In genomic region chr20:6496874-6497273, GRCh38 we compare ENCODE assay signal across 15 cellular contexts.
A peak's percentile ranks its signal among the peaks of the same experiment; 100 is the strongest.
DNase-seq lines count a peak whose midpoint lies in the region; ATAC-seq and TF ChIP-seq lines count a peak whose summit lies in the region.
"Had no signal": no experiment of that assay in that cellular context is flagged by ENCODE, and none has a peak within 500 bp of the region (broad histone marks: within the 10 kb centered on the region; RNA-seq: fewer than 3 reads in every experiment).

No MANE protein-coding gene starts in this region.

- no peaks in the 10 kb centered on the region for H3K36me3 ChIP-seq in left lung
- H3K36me3 ChIP-seq in lung (ENCODE audit: control insufficient read depth in 2 of 2, insufficient read depth in 2 of 2, low read length in 2 of 2), result no peaks in the 10 kb centered on the region
- H3K36me3 ChIP-seq: HAP-1 had no signal

- DNase-seq in NCI-H510A treated with DMSO at 0.1 percent for 48 hours (lab: John Stamatoyannopoulos, UW) (peak; percentile 5), NCI-H510A (lab: John Stamatoyannopoulos, UW) (no peak), left lung (peak in 1 of 2 donors; percentile 41), lung (ENCODE audit: low spot score) (peak; percentile 31)
- DNase-seq: C1 segment of cervical spinal cord; CD4-positive, alpha-beta memory T cell; COR-L47; DMS153; DMS79 treated with DMSO at 0.1 percent for 48 hours; GF-D8; GOT3; HFFc6 had no signal

- H3K27me3 ChIP-seq in left lung, result no peaks in the 10 kb centered on the region
- no peaks in the 10 kb centered on the region for H3K27me3 ChIP-seq in lung (ENCODE audit: control insufficient read depth, insufficient read depth)

- H3K4me3 ChIP-seq in left lung (no peak overlapping the region), lung (no peak overlapping the region)
- H3K4me3 ChIP-seq: HAP-1 had no signal

- ATAC-seq in left lung, result peak; percentile 83
- peak; percentile 48 for ATAC-seq in lung (ENCODE audit: insufficient read depth, low FRiP score)
- no peak for ATAC-seq in HG03159 (IDR thresholded peaks at IDR 0.05; ENCODE audit: unreplicated experiment)
- no peak for ATAC-seq in HG03196 (IDR thresholded peaks at IDR 0.05; ENCODE audit: unreplicated experiment)

- intact Hi-C loops in left lung (cut with DNase I), result no loop called here

- H3K27ac ChIP-seq in left lung (no peak overlapping the region), lung (ENCODE audit: low read depth in 1 of 2, low read length in 1 of 2) (no peak overlapping the region)

- H3K9me3 ChIP-seq in left lung, result no peaks in the 10 kb centered on the region
- H3K9me3 ChIP-seq in lung (ENCODE audit: control insufficient read depth in 2 of 2, insufficient read depth in 1 of 2, low read length in 1 of 2), result peaks cover 0 to 2% of the 10 kb centered on the region in 2 donors
- H3K9me3 ChIP-seq: HAP-1 had no signal

- TF ChIP-seq CTCF in left lung (IDR thresholded peaks at IDR 0.05), result no peak
- no peak for TF ChIP-seq CTCF in lung (IDR thresholded peaks at IDR 0.05; ENCODE audit: control extremely low read depth, extremely low read depth)

- H3K4me1 ChIP-seq in left lung (no peaks in the 10 kb centered on the region), lung (ENCODE audit: control insufficient read depth in 2 of 2, insufficient read depth in 2 of 2, low read length in 2 of 2) (no peaks in the 10 kb centered on the region)
- H3K4me1 ChIP-seq: HAP-1 had no signal

Comparison
In these comparisons a context has a peak if more than half of its experiments do, and no peak if none do; other contexts are left out.
1. ATAC-seq: peak in left lung (single experiment) and lung (single experiment); none in HG03159 (single experiment) and HG03196 (single experiment).